ENCODE assay signal across 1 cellular context in genomic region chr5:178147406-178147805, GRCh38.
TF ChIP-seq lines count a peak whose summit lies in the region.

No MANE protein-coding gene starts in this region.

TF ChIP-seq in HepG2, 621 proteins besides CTCF, POLR2A, EP300 and RAD21:
- TF ChIP-seq RBFOX2 (IDR thresholded peaks at IDR 0.05; ENCODE audit: low read depth, low read length) = 0 out of 2 replicates have a peak, but pooled peaks have one; percentile 22
- no peak for TF ChIP-seq ZNF547 (CRISPR knock-in tag; IDR thresholded peaks at IDR 0.05)
- no peak for TF ChIP-seq RFX1 (IDR thresholded peaks at IDR 0.05)
